ENCODE assay signal across 21 cellular contexts in the genomic region with DNA sequence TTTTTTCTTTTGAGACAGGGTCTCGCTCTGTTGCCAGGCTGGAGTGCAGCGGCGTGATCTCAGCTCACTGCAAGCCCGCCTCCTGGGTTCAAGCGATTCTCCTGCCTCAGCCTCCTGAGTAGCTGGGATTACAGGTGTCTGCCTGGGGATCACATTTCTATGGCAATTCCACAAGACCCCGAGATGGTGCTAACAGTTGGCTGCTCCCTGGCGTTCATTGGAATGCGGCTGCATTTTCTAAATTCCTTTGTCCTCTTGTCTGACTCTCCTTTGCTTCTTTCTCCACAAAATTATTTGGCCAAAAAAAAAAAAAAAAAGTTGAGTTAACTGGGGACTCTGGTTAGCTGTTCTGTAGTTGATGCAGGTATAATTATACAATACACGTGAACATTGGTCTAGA.
A peak's percentile ranks its signal among the peaks of the same experiment; 100 is the strongest.
DNase-seq lines count a peak whose midpoint lies in the region; ATAC-seq and TF ChIP-seq lines count a peak whose summit lies in the region.
"Had no signal": no experiment of that assay in that cellular context is flagged by ENCODE, and none has a peak within 500 bp of the region (broad histone marks: within the 10 kb centered on the region; RNA-seq: fewer than 3 reads in every experiment).

No MANE protein-coding gene starts in this region.

- H3K4ac ChIP-seq in H9 (ENCODE audit: low read depth, low read length): no peak overlapping the region

- H3K27ac Mint-ChIP-seq in H9 (peak overlapping the region; percentile 59 to 98 (median 81)), WTC11 (peak overlapping the region; percentile 95)
- H3K27ac Mint-ChIP-seq in activated naive CD4-positive, alpha-beta T cell treated with anti-CD3 and anti-CD28 coated beads for 36 hours: no peak overlapping the region
- H3K27ac Mint-ChIP-seq: activated CD4-positive, alpha-beta memory T cell treated with anti-CD3 and anti-CD28 coated beads, Interleukin-2, amount 10 ng/mL, durations not matched to agents 7 days and 5 days; activated naive CD8-positive, alpha-beta T cell treated with anti-CD3 and anti-CD28 coated beads, Interleukin-2, amount 10 ng/mL, durations not matched to agents 7 days and 5 days; effector memory CD8-positive, alpha-beta T cell; HFFc6 had no signal

- H3K23ac ChIP-seq in H9 (ENCODE audit: insufficient read length, low read depth, low read length): no peak overlapping the region

- no peak overlapping the region for H2BK15ac ChIP-seq in H9 (ENCODE audit: low read depth, low read length)

- H4K91ac ChIP-seq in H9 (ENCODE audit: insufficient read length, low read depth, low read length): no peak overlapping the region

- no peak overlapping the region for H3K14ac ChIP-seq in H9 (ENCODE audit: insufficient read depth, low read length)

- H3K23me2 ChIP-seq in H9 (ENCODE audit: insufficient read length, low read depth, low read length, poor library complexity, severe bottlenecking): no peaks in the 10 kb centered on the region

- H3K9me3 ChIP-seq in H9 (ENCODE audit: control insufficient read depth, low read depth, low read length): no peaks in the 10 kb centered on the region
- H3K9me3 ChIP-seq: psoas muscle, uterus had no signal

- H3K27me3 ChIP-seq in H9 (ENCODE audit: insufficient read depth, low read length): no peaks in the 10 kb centered on the region
- H3K27me3 ChIP-seq: hepatocyte, uterus had no signal

- H3K4me3 ChIP-seq in lower leg skin (ENCODE audit: low read depth, poor library complexity, severe bottlenecking): no peak overlapping the region
- H3K4me3 ChIP-seq: hepatocyte, psoas muscle, uterus had no signal

- peaks cover 6% of the 10 kb centered on the region in 2 experiments; a peak in 2 of 5 replicates for H3K9me3 Mint-ChIP-seq in H9
- H3K9me3 Mint-ChIP-seq in WTC11: peaks cover 5% of the 10 kb centered on the region
- H3K9me3 Mint-ChIP-seq in activated naive CD4-positive, alpha-beta T cell treated with anti-CD3 and anti-CD28 coated beads for 36 hours: no peaks in the 10 kb centered on the region
- H3K9me3 Mint-ChIP-seq: activated CD4-positive, alpha-beta memory T cell treated with anti-CD3 and anti-CD28 coated beads, Interleukin-2, amount 10 ng/mL, durations not matched to agents 7 days and 5 days; activated naive CD8-positive, alpha-beta T cell treated with anti-CD3 and anti-CD28 coated beads, Interleukin-2, amount 10 ng/mL, durations not matched to agents 7 days and 5 days; activated T-cell treated with anti-CD3 and anti-CD28 coated beads, Interleukin-2, amount 50 U/mL, for 4 hours; effector memory CD8-positive, alpha-beta T cell; HFFc6; stimulated activated naive CD8-positive, alpha-beta T cell treated with anti-CD3 and anti-CD28 coated beads, Interleukin-15, amount 100 ng/mL, for 72 hours had no signal

- ATAC-seq in WTC11: peak; percentile 72
- ATAC-seq: activated T-cell treated with anti-CD3 and anti-CD28 coated beads, Interleukin-2, amount 50 U/mL, for 4 hours; effector memory CD8-positive, alpha-beta T cell; left ventricle myocardium superior; psoas muscle; stimulated activated naive CD8-positive, alpha-beta T cell treated with anti-CD3 and anti-CD28 coated beads, Interleukin-15, amount 100 ng/mL, for 72 hours had no signal

- no peak overlapping the region for H3T11ph ChIP-seq in H9 (ENCODE audit: low read length)

- no peak overlapping the region for H2BK12ac ChIP-seq in H9 (ENCODE audit: insufficient read length, low read depth, low read length)

- no peak for TF ChIP-seq POLR2A in lower leg skin (IDR thresholded peaks at IDR 0.05)

- no peak overlapping the region for H3K27ac ChIP-seq in H9 (ENCODE audit: insufficient read length, low read depth, low read length)
- H3K27ac ChIP-seq: hepatocyte, psoas muscle, uterus had no signal

- H2BK5ac ChIP-seq in H9 (ENCODE audit: insufficient read length, low read length): peak overlapping the region; percentile 78

- H3K79me1 ChIP-seq in H9 (ENCODE audit: insufficient read depth, low read depth, low read length, poor library complexity, severe bottlenecking): no peaks in the 10 kb centered on the region

- H2AK5ac ChIP-seq in H9 (ENCODE audit: insufficient read length, low read length): no peak overlapping the region

- no peak overlapping the region for H2AFZ ChIP-seq in H9 (ENCODE audit: low read length)
- H2AFZ ChIP-seq: hepatocyte had no signal

- TF ChIP-seq CTCF in H9 (conservative IDR thresholded peaks at IDR 0.05): no peak
- TF ChIP-seq CTCF in WTC11 (IDR thresholded peaks at IDR 0.05): no peak
- TF ChIP-seq CTCF in lower leg skin (IDR thresholded peaks at IDR 0.05): no peak

- H4K5ac ChIP-seq in H9 (ENCODE audit: insufficient read length, low read depth, low read length): peak overlapping the region; percentile 28

- H3K18ac ChIP-seq in H9 (ENCODE audit: insufficient read length, low read depth, low read length): no peak overlapping the region

- H3K27me3 Mint-ChIP-seq in H9 (ENCODE audit: low read depth) (peaks cover 1% of the 10 kb centered on the region; the same call in 1 of the 2 replicates), WTC11 (ENCODE audit: low read depth) (no peaks in the 10 kb centered on the region; the same call in 1 of the 2 replicates)
- H3K27me3 Mint-ChIP-seq in activated naive CD4-positive, alpha-beta T cell treated with anti-CD3 and anti-CD28 coated beads for 36 hours (ENCODE audit: low read depth): peaks cover 60% of the 10 kb centered on the region

- peaks cover 0 to 6% (median 4%) of the 10 kb centered on the region in 3 experiments; a peak in 4 of 7 replicates for H3K36me3 Mint-ChIP-seq in H9 (ENCODE audit: insufficient read depth in 1 of 3, low read depth in 3 of 3)
- H3K36me3 Mint-ChIP-seq in WTC11: peaks cover 4% of the 10 kb centered on the region; the same call in 1 of the 2 replicates
- H3K36me3 Mint-ChIP-seq in activated naive CD4-positive, alpha-beta T cell treated with anti-CD3 and anti-CD28 coated beads for 36 hours (ENCODE audit: low read depth): no peaks in the 10 kb centered on the region

- no peak overlapping the region for H2BK120ac ChIP-seq in H9 (ENCODE audit: low read depth, low read length, poor library complexity, severe bottlenecking)

- H3K79me2 ChIP-seq in H9 (ENCODE audit: insufficient read depth, low read length): no peaks in the 10 kb centered on the region
- H3K79me2 ChIP-seq: hepatocyte had no signal

- no peak overlapping the region for H4K8ac ChIP-seq in H9 (replicated peaks; ENCODE audit: insufficient read length, low read depth, low read length)

- CTCF ChIA-PET in WTC11 (lab: Charles Lee): interaction anchor here (1.3 kb wide), 1 partner anchor 40 kb away, joined by 4 read pairs; no protein-coding TSS in a partner anchor
- CTCF ChIA-PET in activated naive CD4-positive, alpha-beta T cell treated with anti-CD3 and anti-CD28 coated beads for 36 hours (lab: Charles Lee): interaction anchor here (0.6 kb wide), 1 partner anchor 460 kb away, joined by 4 read pairs; no protein-coding TSS in a partner anchor

- no peak overlapping the region for H2BK20ac ChIP-seq in H9 (ENCODE audit: low read depth, low read length, poor library complexity, severe bottlenecking)

- POLR2A ChIA-PET in WTC11 (lab: Charles Lee): interaction anchor here (0.7 kb wide), 1 partner anchor 172 kb away, joined by 6 read pairs; no protein-coding TSS in a partner anchor

- no peak overlapping the region for H3K4me2 ChIP-seq in H9 (ENCODE audit: insufficient read depth, insufficient read length, low read length)
- H3K4me2 ChIP-seq: hepatocyte had no signal

- H3K4me1 Mint-ChIP-seq in H9: peaks cover 48 to 59% of the 10 kb centered on the region in 2 experiments
- H3K4me1 Mint-ChIP-seq in WTC11: peaks cover 51% of the 10 kb centered on the region
- peaks cover 18% of the 10 kb centered on the region for H3K4me1 Mint-ChIP-seq in activated naive CD4-positive, alpha-beta T cell treated with anti-CD3 and anti-CD28 coated beads for 36 hours (ENCODE audit: low read depth)

- peaks cover 19% of the 10 kb centered on the region; the same call in 1 of the 2 replicates for H3K4me1 ChIP-seq in H9 (ENCODE audit: insufficient read depth, low read length)

- no CpG with 5 or more reads among the region's 9 CpGs for WGBS in H9 (ENCODE audit: extremely low coverage, insufficient read length, low lambda C conversion rate)
- WGBS in lower leg skin, 2 donors: 89 to 90% methylated on average over 9 of the region's 9 CpGs

- no peaks in the 10 kb centered on the region for H4K20me1 ChIP-seq in H9 (ENCODE audit: control insufficient read depth, insufficient read depth, insufficient read length)

- intact Hi-C loops in activated naive CD4-positive, alpha-beta T cell treated with anti-CD3 and anti-CD28 coated beads for 36 hours (cut with micrococcal nuclease): no loop called here
- intact Hi-C loops in lower leg skin (cut with DNase I; ENCODE audit: low total_unique reads): no loop called here

- no peak overlapping the region for H3K56ac ChIP-seq in H9 (ENCODE audit: insufficient read length, low read depth, low read length)

- H3K4me3 Mint-ChIP-seq in H9 (peak overlapping the region in 1 of 2 experiments; percentile 32; a peak in 2 of 5 replicates), WTC11 (no peak overlapping the region)
- no peak overlapping the region for H3K4me3 Mint-ChIP-seq in activated naive CD4-positive, alpha-beta T cell treated with anti-CD3 and anti-CD28 coated beads for 36 hours
- H3K4me3 Mint-ChIP-seq: activated CD4-positive, alpha-beta memory T cell treated with anti-CD3 and anti-CD28 coated beads, Interleukin-2, amount 10 ng/mL, durations not matched to agents 7 days and 5 days; activated T-cell treated with anti-CD3 and anti-CD28 coated beads, Interleukin-2, amount 50 U/mL, for 4 hours; effector memory CD8-positive, alpha-beta T cell; HFFc6 had no signal

- DNase-seq in A172 (ENCODE audit: low spot score) (peak; percentile 62), H9 (peak; percentile 78), WTC11 (ENCODE audit: low spot score) (peak; percentile 66), kidney glomerular epithelial cell (lab: John Stamatoyannopoulos, UW) (peak; percentile 47), NCI-H1417 treated with DMSO at 0.1 percent for 48 hours (lab: John Stamatoyannopoulos, UW) (no peak), lower leg skin (ENCODE audit: low spot score in 2 of 2) (no peak)
- DNase-seq in activated naive CD4-positive, alpha-beta T cell treated with anti-CD3 and anti-CD28 coated beads for 36 hours: no peak
- DNase-seq in activated CD4-positive, alpha-beta T cell treated with anti-CD3 and anti-CD28 coated beads for 1 hour: no peak
- DNase-seq: activated CD4-positive, alpha-beta memory T cell treated with anti-CD3 and anti-CD28 coated beads, Interleukin-2, amount 10 ng/mL, durations not matched to agents 7 days and 5 days; activated naive CD8-positive, alpha-beta T cell treated with anti-CD3 and anti-CD28 coated beads, Interleukin-2, amount 10 ng/mL, durations not matched to agents 7 days and 5 days; activated T-cell treated with anti-CD3 and anti-CD28 coated beads, Interleukin-2, amount 50 U/mL, for 4 hours; COR-L47; effector memory CD8-positive, alpha-beta T cell; HFFc6; left ventricle myocardium superior; NCI-H774; psoas muscle; stimulated activated CD4-positive, alpha-beta T cell treated with anti-CD3 and anti-CD28 coated beads, Interleukin-15, amount 100 ng/mL, for 24 hours; stimulated activated naive CD8-positive, alpha-beta T cell treated with anti-CD3 and anti-CD28 coated beads, Interleukin-15, amount 100 ng/mL, for 72 hours; uterus had no signal

- H3K9ac ChIP-seq in H9 (ENCODE audit: extremely low read depth, insufficient read length, low read length): no peak overlapping the region

TF ChIP-seq in WTC11, 78 proteins besides CTCF, POLR2A, EP300 and RAD21 (continues in another document):
- no peak for TF ChIP-seq EMX1 (CRISPR knock-in tag; IDR thresholded peaks at IDR 0.05)

Comparison
In these comparisons a context has a peak if more than half of its experiments do, and no peak if none do; other contexts are left out.
1. DNase-seq: peak in A172 (single experiment), H9 (single experiment), WTC11 (single experiment) and kidney glomerular epithelial cell (single experiment); none in activated naive CD4-positive, alpha-beta T cell treated with anti-CD3 and anti-CD28 coated beads for 36 hours (single experiment), activated CD4-positive, alpha-beta T cell treated with anti-CD3 and anti-CD28 coated beads for 1 hour (single experiment), NCI-H1417 treated with DMSO at 0.1 percent for 48 hours (single experiment) and lower leg skin (0 of 2).